ENCODE assay signal across 1 cellular context in genomic region chr11:10809373-10810199, GRCh38.
TF ChIP-seq lines count a peak whose summit lies in the region.

No MANE protein-coding gene starts in this region.

TF ChIP-seq in SK-N-SH, 30 proteins besides CTCF, POLR2A, EP300 and RAD21 (continued from another document):
- TF ChIP-seq NFIC (IDR thresholded peaks at IDR 0.05; ENCODE audit: borderline replicate concordance), result no peak
- no peak for TF ChIP-seq JUND (IDR thresholded peaks at IDR 0.05)
- TF ChIP-seq SIN3A (IDR thresholded peaks at IDR 0.05; ENCODE audit: borderline replicate concordance, low read depth, low read length), result no peak
- no peak for TF ChIP-seq SMC3 (IDR thresholded peaks at IDR 0.05; ENCODE audit: low read depth, low read length)
- TF ChIP-seq ELF1 (IDR thresholded peaks at IDR 0.05), result no peak
- TF ChIP-seq FOSL2 (IDR thresholded peaks at IDR 0.05; ENCODE audit: borderline replicate concordance, low read depth), result no peak
- TF ChIP-seq, protein P1, sequence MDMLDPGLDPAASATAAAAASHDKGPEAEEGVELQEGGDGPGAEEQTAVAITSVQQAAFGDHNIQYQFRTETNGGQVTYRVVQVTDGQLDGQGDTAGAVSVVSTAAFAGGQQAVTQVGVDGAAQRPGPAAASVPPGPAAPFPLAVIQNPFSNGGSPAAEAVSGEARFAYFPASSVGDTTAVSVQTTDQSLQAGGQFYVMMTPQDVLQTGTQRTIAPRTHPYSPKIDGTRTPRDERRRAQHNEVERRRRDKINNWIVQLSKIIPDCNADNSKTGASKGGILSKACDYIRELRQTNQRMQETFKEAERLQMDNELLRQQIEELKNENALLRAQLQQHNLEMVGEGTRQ (IDR thresholded peaks at IDR 0.05; ENCODE audit: borderline replicate concordance, low read depth, low read length), result no peak
- TF ChIP-seq YY1 (IDR thresholded peaks at IDR 0.05; ENCODE audit: low read depth), result no peak; the same call in 1 of the 2 replicates
- TF ChIP-seq MAX (IDR thresholded peaks at IDR 0.05; ENCODE audit: low read depth), result peak; percentile 69
- TF ChIP-seq FOXJ3 (CRISPR knock-in tag; IDR thresholded peaks at IDR 0.05), result no peak
- no peak for TF ChIP-seq CHD2 (IDR thresholded peaks at IDR 0.05; ENCODE audit: low read length, partially characterized antibody)
- no peak for TF ChIP-seq TEAD4 (IDR thresholded peaks at IDR 0.05; ENCODE audit: borderline replicate concordance, insufficient read depth)
TF ChIP-seq in SK-N-SH: peak in this region for 5.
